19 cellular contexts compared by ENCODE assay signal in genomic region chr7:44408596-44408995, GRCh38.
DNase-seq lines count a peak whose midpoint lies in the region; ATAC-seq, FAIRE-seq and TF ChIP-seq lines count a peak whose summit lies in the region.
"Had no signal": no experiment of that assay in that cellular context is flagged by ENCODE, and none has a peak within 500 bp of the region (broad histone marks: within the 10 kb centered on the region; RNA-seq: fewer than 3 reads in every experiment).

No MANE protein-coding gene starts in this region.

- H3K27me3 ChIP-seq in endodermal cell (ENCODE audit: control insufficient read depth, insufficient read depth, low read length, poor library complexity, severe bottlenecking) (no peaks in the 10 kb centered on the region), keratinocyte (ENCODE audit: control insufficient read depth, extremely low read depth, insufficient read depth, low read length) (no peaks in the 10 kb centered on the region)
- H3K27me3 ChIP-seq: breast epithelium, neutrophil, right lobe of liver had no signal

- no peak overlapping the region for H2AFZ ChIP-seq in keratinocyte (ENCODE audit: control insufficient read depth, low read length)

- H3K4me1 ChIP-seq in endodermal cell (ENCODE audit: control insufficient read depth, insufficient read depth, low read length) (peaks cover 5% of the 10 kb centered on the region), keratinocyte (ENCODE audit: control insufficient read depth, extremely low read depth, insufficient read depth, low read length) (no peaks in the 10 kb centered on the region)
- H3K4me1 ChIP-seq: breast epithelium, right lobe of liver had no signal

- H3K4me1 Mint-ChIP-seq in WTC11 (peaks cover 32% of the 10 kb centered on the region), endodermal cell (peaks cover 19% of the 10 kb centered on the region)
- H3K4me1 Mint-ChIP-seq: activated naive CD4-positive, alpha-beta T cell treated with anti-CD3 and anti-CD28 coated beads, Interleukin-2, amount 10 ng/mL, durations not matched to agents 7 days and 5 days; B cell had no signal

- peaks cover 30% of the 10 kb centered on the region for H3K79me2 ChIP-seq in keratinocyte (ENCODE audit: control insufficient read depth, insufficient read depth, low read length)

- H3K27ac Mint-ChIP-seq in WTC11 (peak overlapping the region; percentile 95), endodermal cell (peak overlapping the region; percentile 70)
- H3K27ac Mint-ChIP-seq: activated naive CD4-positive, alpha-beta T cell treated with anti-CD3 and anti-CD28 coated beads, Interleukin-2, amount 10 ng/mL, durations not matched to agents 7 days and 5 days; B cell had no signal

- DNase-seq in WTC11 (ENCODE audit: low spot score) (peak; percentile 48), endodermal cell (peak; percentile 71), keratinocyte (ENCODE audit: low read depth, low spot score) (no peak), substantia nigra (lab: John Stamatoyannopoulos, UW) (peak in 2 of 49 donors; percentile 18 to 43), foreskin fibroblast (no peak), GF-D8 (lab: John Stamatoyannopoulos, UW) (no peak), GM10266 (ENCODE audit: extremely low spot score) (no peak)
- DNase-seq: activated CD4-positive, alpha-beta T cell treated with anti-CD3 and anti-CD28 coated beads for 48 hours; activated naive CD4-positive, alpha-beta T cell treated with anti-CD3 and anti-CD28 coated beads, Interleukin-2, amount 10 ng/mL, durations not matched to agents 7 days and 5 days; hippocampal formation; NCI-H1694; right lobe of liver; stimulated activated CD4-positive, alpha-beta T cell treated with anti-CD3 and anti-CD28 coated beads, Interleukin-1b, Interleukin-23, amount 100 ng/mL, for 48 hours had no signal

- no peaks in the 10 kb centered on the region for H4K20me1 ChIP-seq in keratinocyte (ENCODE audit: control insufficient read depth, extremely low read depth, insufficient read depth, low read length)

- H3K9ac ChIP-seq in endodermal cell (ENCODE audit: extremely low read depth, low read length, poor library complexity, severe bottlenecking) (no peak overlapping the region), keratinocyte (ENCODE audit: control insufficient read depth, extremely low read depth, insufficient read depth, low read length) (no peak overlapping the region)

- FAIRE-seq in keratinocyte (lab: Jason Lieb, UNC), result peak; percentile 26
- FAIRE-seq: G401.6, HTR-8/SVneo had no signal

- no peaks in the 10 kb centered on the region for H3K9me1 ChIP-seq in keratinocyte (ENCODE audit: control insufficient read depth, extremely low read depth, insufficient read depth, low read length)

- no peak overlapping the region for H3K4me2 ChIP-seq in keratinocyte (ENCODE audit: control insufficient read depth, extremely low read depth, insufficient read depth, low read depth, low read length)

- CTCF ChIA-PET in WTC11 (lab: Charles Lee), result interaction anchor here (0.7 to 2.3 kb wide), 9 partner anchors 11 to 194 kb away, joined by 3 to 15 read pairs (median 5); no protein-coding TSS in a partner anchor

- H3K9me3 Mint-ChIP-seq in WTC11, result peaks cover 23% of the 10 kb centered on the region
- H3K9me3 Mint-ChIP-seq in endodermal cell, result peaks cover 20% of the 10 kb centered on the region

- ATAC-seq in WTC11 (peak; percentile 97), GM19035 (IDR thresholded peaks at IDR 0.05; ENCODE audit: unreplicated experiment) (no peak)
- ATAC-seq: right lobe of liver had no signal

- H3K27ac ChIP-seq in endodermal cell (ENCODE audit: low read depth, low read length), result peak overlapping the region; percentile 57
- H3K27ac ChIP-seq in keratinocyte (ENCODE audit: control insufficient read depth, insufficient read depth, low read length), result no peak overlapping the region
- peak overlapping the region; percentile 22 for H3K27ac ChIP-seq in substantia nigra (ENCODE audit: low read depth, low read length, poor library complexity, severe bottlenecking)
- H3K27ac ChIP-seq: breast epithelium, neutrophil, right lobe of liver had no signal

- dilution Hi-C loops in keratinocyte (cut with MboI; ENCODE audit: extremely low pct_ligation_motif_present, low sequenced_read_pairs), result no loop called here

- peaks cover 19% of the 10 kb centered on the region for H3K9me3 ChIP-seq in endodermal cell (ENCODE audit: control insufficient read depth, low read length)
- no peaks in the 10 kb centered on the region for H3K9me3 ChIP-seq in keratinocyte (ENCODE audit: control insufficient read depth, low read depth, low read length)
- H3K9me3 ChIP-seq: breast epithelium, neutrophil, right lobe of liver had no signal

- no peak overlapping the region for H3K4me3 ChIP-seq in endodermal cell (ENCODE audit: low read length)
- no peak overlapping the region for H3K4me3 ChIP-seq in keratinocyte (ENCODE audit: control insufficient read depth in 2 of 3, extremely low read depth in 1 of 3, insufficient read depth in 2 of 3, low read depth in 1 of 3, low read length in 3 of 3)
- no peak overlapping the region for H3K4me3 ChIP-seq in foreskin fibroblast (ENCODE audit: low read depth in 1 of 2, low read length in 2 of 2)
- H3K4me3 ChIP-seq: breast epithelium, right lobe of liver had no signal

- POLR2A ChIA-PET in WTC11 (lab: Charles Lee), result no interaction called here

- H3K36me3 Mint-ChIP-seq in WTC11 (peaks cover 24% of the 10 kb centered on the region), endodermal cell (ENCODE audit: low read depth) (peaks cover 41% of the 10 kb centered on the region)

- H3K36me3 ChIP-seq in endodermal cell (ENCODE audit: control insufficient read depth, insufficient read depth, low read length) (peaks cover 37% of the 10 kb centered on the region), keratinocyte (ENCODE audit: control insufficient read depth in 2 of 2, extremely low read depth in 1 of 2, insufficient read depth in 2 of 2, low read length in 2 of 2) (peaks cover 5 to 17% of the 10 kb centered on the region in 2 experiments)
- H3K36me3 ChIP-seq: breast epithelium had no signal

- H3K27me3 Mint-ChIP-seq in WTC11 (ENCODE audit: low read depth), result no peaks in the 10 kb centered on the region
- H3K27me3 Mint-ChIP-seq in endodermal cell (ENCODE audit: insufficient read depth), result no peaks in the 10 kb centered on the region
- H3K27me3 Mint-ChIP-seq: activated naive CD4-positive, alpha-beta T cell treated with anti-CD3 and anti-CD28 coated beads, Interleukin-2, amount 10 ng/mL, durations not matched to agents 7 days and 5 days; B cell had no signal

- WGBS in endodermal cell (ENCODE audit: insufficient coverage in 1 of 2, insufficient read length in 1 of 2), 2 experiments, result 23 to 36% methylated on average over 3 of the region's 3 CpGs

- H3K4me3 Mint-ChIP-seq in WTC11, result peak overlapping the region; percentile 33
- H3K4me3 Mint-ChIP-seq in endodermal cell, result no peak overlapping the region
- H3K4me3 Mint-ChIP-seq: activated naive CD4-positive, alpha-beta T cell treated with anti-CD3 and anti-CD28 coated beads, Interleukin-2, amount 10 ng/mL, durations not matched to agents 7 days and 5 days; B cell had no signal

- TF ChIP-seq CTCF in WTC11 (IDR thresholded peaks at IDR 0.05) (no peak), endodermal cell (conservative IDR thresholded peaks at IDR 0.05) (no peak), keratinocyte (optimal IDR thresholded peaks at IDR 0.05 in 1 of 3, IDR thresholded peaks at IDR 0.05 in 1 of 3, conservative IDR thresholded peaks at IDR 0.05 in 1 of 3; ENCODE audit: extremely low read depth in 1 of 3, insufficient read depth in 2 of 3, low read length in 3 of 3) (no peak), foreskin fibroblast (IDR thresholded peaks at IDR 0.05; ENCODE audit: low read depth, low read length) (no peak), GM10266 (IDR thresholded peaks at IDR 0.05; ENCODE audit: control insufficient read depth, insufficient read depth, low read depth, missing control alignments) (no peak)

TF ChIP-seq in WTC11, 78 proteins besides CTCF, POLR2A, EP300 and RAD21 (continues in another document):
- TF ChIP-seq MYBL2 (CRISPR knock-in tag; IDR thresholded peaks at IDR 0.05) (no peak), ZNF232 (CRISPR knock-in tag; IDR thresholded peaks at IDR 0.05) (no peak), ZNF532 (CRISPR knock-in tag; IDR thresholded peaks at IDR 0.05; ENCODE audit: borderline replicate concordance) (no peak), SMAD3 (CRISPR knock-in tag; IDR thresholded peaks at IDR 0.05; ENCODE audit: borderline replicate concordance) (no peak), RORB (CRISPR knock-in tag; IDR thresholded peaks at IDR 0.05) (no peak), IRF2 (CRISPR knock-in tag; IDR thresholded peaks at IDR 0.05; ENCODE audit: borderline replicate concordance, low read depth) (no peak), CREB1 (CRISPR knock-in tag; IDR thresholded peaks at IDR 0.05) (no peak), ZNF396 (CRISPR knock-in tag; IDR thresholded peaks at IDR 0.05; ENCODE audit: borderline replicate concordance) (no peak)

Comparison
In these comparisons a context has a peak if more than half of its experiments do, and no peak if none do; other contexts are left out.
1. DNase-seq: peak in WTC11 (single experiment) and endodermal cell (single experiment); none in keratinocyte (single experiment), foreskin fibroblast (0 of 2), GF-D8 (single experiment) and GM10266 (single experiment).